9 cellular contexts compared by ENCODE assay signal in the genomic region with DNA sequence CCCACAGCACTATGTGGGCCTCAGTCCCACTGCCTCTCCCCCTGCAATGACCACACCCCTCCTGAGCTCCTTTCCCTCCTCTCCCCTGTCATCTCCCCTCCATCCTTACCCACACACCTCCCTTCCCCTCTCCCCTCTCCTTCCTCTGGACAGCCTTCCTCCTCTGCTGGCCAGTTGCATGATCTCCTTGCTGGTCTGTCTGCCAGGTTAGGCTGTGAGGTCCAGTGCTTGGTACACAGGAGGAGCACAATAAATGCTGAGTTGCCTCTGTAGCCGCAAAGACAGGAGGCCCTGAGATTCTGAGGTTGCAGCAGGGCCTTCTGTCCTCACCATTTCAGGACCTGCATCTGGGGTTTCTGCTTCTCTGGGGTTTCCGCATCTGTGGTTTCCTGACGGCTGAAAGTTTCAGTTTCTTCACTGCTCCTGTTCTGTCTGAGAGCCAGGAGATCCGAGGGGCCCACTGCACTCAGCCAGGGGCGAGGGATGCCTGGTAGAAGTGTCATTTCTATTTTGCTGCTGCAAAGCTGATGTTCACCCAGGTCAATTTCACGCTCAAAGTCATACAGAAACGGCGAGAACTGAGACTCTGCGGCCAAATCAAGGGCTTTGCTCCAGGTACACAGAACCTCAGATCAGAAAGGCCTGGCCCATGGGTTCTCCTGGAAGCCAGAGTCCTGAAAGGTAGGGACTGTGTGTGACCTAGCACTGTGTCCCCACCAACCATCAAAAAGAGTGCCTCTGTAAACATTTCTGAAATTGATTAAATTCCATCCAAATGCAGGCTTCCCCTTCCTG. TPM values are rescaled to one million over a fixed set of nuclear protein-coding genes. Genes with fewer than 3 reads are reported as not detected.
DNase-seq lines count a peak whose midpoint lies in the region; ATAC-seq and TF ChIP-seq lines count a peak whose summit lies in the region.
"Had no signal": no experiment of that assay in that cellular context is flagged by ENCODE, and none has a peak within 500 bp of the region (broad histone marks: within the 10 kb centered on the region; RNA-seq: fewer than 3 reads in every experiment).

No MANE protein-coding gene starts in this region.

- H3K4me3 Mint-ChIP-seq in activated T-cell treated with anti-CD3 and anti-CD28 coated beads, Interleukin-2, amount 50 U/mL, for 24 hours, result peak overlapping the region; percentile 37
- peak overlapping the region; percentile 16 for H3K4me3 Mint-ChIP-seq in activated naive CD4-positive, alpha-beta T cell treated with anti-CD3 and anti-CD28 coated beads, Interleukin-2, amount 10 ng/mL, durations not matched to agents 7 days and 5 days

- H3K4me2 ChIP-seq in smooth muscle cell, result no peak overlapping the region

- no peaks in the 10 kb centered on the region for H3K4me1 ChIP-seq in smooth muscle cell (ENCODE audit: low read depth)

- no peaks in the 10 kb centered on the region for H4K20me1 ChIP-seq in smooth muscle cell (ENCODE audit: low read depth)

- no peaks in the 10 kb centered on the region for H3K9me3 Mint-ChIP-seq in activated T-cell treated with anti-CD3 and anti-CD28 coated beads, Interleukin-2, amount 50 U/mL, for 24 hours
- H3K9me3 Mint-ChIP-seq in activated naive CD4-positive, alpha-beta T cell treated with anti-CD3 and anti-CD28 coated beads, Interleukin-2, amount 10 ng/mL, durations not matched to agents 7 days and 5 days, result no peaks in the 10 kb centered on the region

- 64% methylated on average over 9 of the region's 9 CpGs for WGBS in smooth muscle cell (ENCODE audit: low lambda C conversion rate)

- no peak overlapping the region for H3K9ac ChIP-seq in smooth muscle cell (ENCODE audit: low read depth)

- no peak overlapping the region for H2AFZ ChIP-seq in smooth muscle cell (ENCODE audit: low read depth)

- no peak overlapping the region for H3K27ac ChIP-seq in smooth muscle cell (ENCODE audit: low read depth)

- no peak for TF ChIP-seq CTCF in smooth muscle cell (IDR thresholded peaks at IDR 0.05; ENCODE audit: borderline replicate concordance, insufficient read depth, poor library complexity, severe bottlenecking)

- H3K9me3 ChIP-seq in smooth muscle cell (replicated peaks; ENCODE audit: low read depth), result no peaks in the 10 kb centered on the region

- no peaks in the 10 kb centered on the region for H3K27me3 ChIP-seq in smooth muscle cell (ENCODE audit: low read depth)

- no peaks in the 10 kb centered on the region for H3K27me3 Mint-ChIP-seq in activated T-cell treated with anti-CD3 and anti-CD28 coated beads, Interleukin-2, amount 50 U/mL, for 24 hours
- H3K27me3 Mint-ChIP-seq in activated naive CD4-positive, alpha-beta T cell treated with anti-CD3 and anti-CD28 coated beads, Interleukin-2, amount 10 ng/mL, durations not matched to agents 7 days and 5 days, result peaks cover 27% of the 10 kb centered on the region

- H3K27ac Mint-ChIP-seq in activated T-cell treated with anti-CD3 and anti-CD28 coated beads, Interleukin-2, amount 50 U/mL, for 24 hours, result peak overlapping the region; percentile 79
- H3K27ac Mint-ChIP-seq in activated naive CD4-positive, alpha-beta T cell treated with anti-CD3 and anti-CD28 coated beads, Interleukin-2, amount 10 ng/mL, durations not matched to agents 7 days and 5 days, result peak overlapping the region; percentile 79

- no peak for DNase-seq in activated T-cell treated with anti-CD3 and anti-CD28 coated beads, Interleukin-2, amount 50 U/mL, for 24 hours
- no peak for DNase-seq in activated T-cell treated with anti-CD3 and anti-CD28 coated beads, Interleukin-2, amount 50 U/mL, for 1 hour
- DNase-seq in activated naive CD4-positive, alpha-beta T cell treated with anti-CD3 and anti-CD28 coated beads, Interleukin-2, amount 10 ng/mL, durations not matched to agents 7 days and 5 days, result peak; percentile 76
- DNase-seq in stimulated activated CD4-positive, alpha-beta T cell treated with anti-CD3 and anti-CD28 coated beads, TNF-alpha, amount 100 ng/mL, for 48 hours (ENCODE audit: low read depth in 3 of 3), result peak in 2 of 3 donors; percentile 18 to 26
- DNase-seq in smooth muscle cell (lab: John Stamatoyannopoulos, UW; ENCODE audit: unreplicated experiment), result no peak
- no peak for DNase-seq in mesenteric fat pad (ENCODE audit: low spot score)

- H3K79me2 ChIP-seq in smooth muscle cell (ENCODE audit: low read depth), result no peaks in the 10 kb centered on the region

- peak; percentile 79 for ATAC-seq in HG03521 (IDR thresholded peaks at IDR 0.05; ENCODE audit: unreplicated experiment)
- ATAC-seq in HG02970 (IDR thresholded peaks at IDR 0.05; ENCODE audit: low FRiP score, unreplicated experiment), result no peak

- peaks cover 17% of the 10 kb centered on the region for H3K4me1 Mint-ChIP-seq in activated T-cell treated with anti-CD3 and anti-CD28 coated beads, Interleukin-2, amount 50 U/mL, for 24 hours (ENCODE audit: low read depth)
- H3K4me1 Mint-ChIP-seq in activated naive CD4-positive, alpha-beta T cell treated with anti-CD3 and anti-CD28 coated beads, Interleukin-2, amount 10 ng/mL, durations not matched to agents 7 days and 5 days, result peaks cover 47% of the 10 kb centered on the region

- no peak overlapping the region for H3K4me3 ChIP-seq in smooth muscle cell

- H3K36me3 Mint-ChIP-seq in activated T-cell treated with anti-CD3 and anti-CD28 coated beads, Interleukin-2, amount 50 U/mL, for 24 hours (ENCODE audit: low read depth), result no peaks in the 10 kb centered on the region
- no peaks in the 10 kb centered on the region for H3K36me3 Mint-ChIP-seq in activated naive CD4-positive, alpha-beta T cell treated with anti-CD3 and anti-CD28 coated beads, Interleukin-2, amount 10 ng/mL, durations not matched to agents 7 days and 5 days

- H3K36me3 ChIP-seq in smooth muscle cell (ENCODE audit: low read depth), result no peaks in the 10 kb centered on the region

- CTCF ChIA-PET in activated naive CD4-positive, alpha-beta T cell treated with anti-CD3 and anti-CD28 coated beads, Interleukin-2, amount 10 ng/mL, durations not matched to agents 7 days and 5 days (lab: Charles Lee), result interaction anchor here (0.8 to 0.9 kb wide), 2 partner anchors 9 to 67 kb away, joined by 4 read pairs; no protein-coding TSS in a partner anchor

- H3F3A ChIP-seq in smooth muscle cell (ENCODE audit: low read depth), result no peaks in the 10 kb centered on the region

RNA-seq across cellular contexts. Expression of a gene that starts 4.6 kb away (rescaled TPM):
- total RNA-seq in smooth muscle cell (not detected in 2 replicates), mesenteric fat pad (not detected)
- not detected in 2 replicates for polyA plus RNA-seq in smooth muscle cell
- total RNA-seq: subcutaneous adipose tissue had no signal

Comparison
In these comparisons a context has a peak if more than half of its experiments do, and no peak if none do; other contexts are left out.
1. DNase-seq: peak in activated naive CD4-positive, alpha-beta T cell treated with anti-CD3 and anti-CD28 coated beads, Interleukin-2, amount 10 ng/mL, durations not matched to agents 7 days and 5 days (single experiment) and stimulated activated CD4-positive, alpha-beta T cell treated with anti-CD3 and anti-CD28 coated beads, TNF-alpha, amount 100 ng/mL, for 48 hours (2 of 3); none in activated T-cell treated with anti-CD3 and anti-CD28 coated beads, Interleukin-2, amount 50 U/mL, for 24 hours (single experiment), activated T-cell treated with anti-CD3 and anti-CD28 coated beads, Interleukin-2, amount 50 U/mL, for 1 hour (single experiment), smooth muscle cell (single experiment) and mesenteric fat pad (single experiment).